ENCODE assay signal across 8 cellular contexts in the genomic region with DNA sequence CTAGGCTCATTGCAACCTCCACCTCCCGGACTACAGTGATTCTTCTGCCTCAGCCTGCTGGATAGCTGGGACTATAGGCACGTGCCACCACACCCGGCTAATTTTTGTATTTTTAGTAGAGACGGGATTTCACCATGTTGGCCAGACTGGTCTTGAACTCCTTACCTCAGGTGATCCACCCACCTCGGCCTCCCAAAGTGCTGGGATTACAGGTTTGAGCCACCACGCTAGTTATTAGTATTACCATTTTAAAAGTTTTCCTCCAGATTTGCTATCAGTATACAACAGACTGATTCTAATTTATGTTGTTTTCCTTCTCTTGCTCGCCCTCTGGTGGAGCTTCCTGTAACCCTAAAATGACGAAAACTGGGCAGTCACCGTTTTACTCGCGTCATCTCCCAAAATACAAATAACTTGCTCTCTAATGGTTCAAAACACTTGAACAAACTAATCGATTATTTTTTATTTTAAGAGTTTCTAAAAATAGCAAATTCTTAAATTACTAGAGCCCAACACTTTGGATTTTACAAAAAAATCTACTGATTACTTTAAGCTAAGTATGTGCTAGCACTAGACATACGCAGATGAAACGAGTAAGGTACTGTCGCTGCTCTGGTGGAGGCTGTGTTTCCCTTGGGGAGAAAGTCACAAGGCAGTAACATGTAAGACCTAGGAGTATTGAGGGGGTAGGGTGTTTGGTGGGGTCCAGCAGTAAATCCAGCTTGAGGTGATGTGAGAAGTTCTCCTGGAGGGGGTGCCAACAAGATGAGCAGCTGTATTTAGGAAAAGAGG.
A peak's percentile ranks its signal among the peaks of the same experiment; 100 is the strongest.
DNase-seq lines count a peak whose midpoint lies in the region; ATAC-seq and TF ChIP-seq lines count a peak whose summit lies in the region.

No MANE protein-coding gene starts in this region.

- peaks cover 0 to 2% of the 10 kb centered on the region in 2 donors for H3K4me1 ChIP-seq in lung (ENCODE audit: control insufficient read depth in 2 of 2, insufficient read depth in 2 of 2, low read length in 2 of 2)

- DNase-seq in NCI-H2227 (lab: John Stamatoyannopoulos, UW; ENCODE audit: unreplicated experiment) (peak; percentile 53), dedifferentiated amniotic fluid mesenchymal stem cell (ENCODE audit: extremely low spot score) (peak; percentile 58), lung (ENCODE audit: low spot score) (peak; percentile 46)
- peak; percentile 89 for DNase-seq in activated CD4-positive, alpha-beta T cell treated with anti-CD3 and anti-CD28 coated beads, Interleukin-2, amount 10 ng/mL, durations not matched to agents 24 days and 14 days
- DNase-seq in stimulated activated CD8-positive, alpha-beta memory T cell treated with anti-CD3 and anti-CD28 coated beads, Interleukin-12 subunit alpha, Interleukin-12 subunit beta, amount 100 ng/mL, for 4 hours (ENCODE audit: low read depth): peak; percentile 32

- no peaks in the 10 kb centered on the region for H3K9me3 ChIP-seq in lung (ENCODE audit: control insufficient read depth in 2 of 2, insufficient read depth in 1 of 2, low read length in 1 of 2)

- no peaks in the 10 kb centered on the region for H3K9me3 Mint-ChIP-seq in activated CD4-positive, alpha-beta T cell treated with anti-CD3 and anti-CD28 coated beads, Interleukin-2, amount 10 ng/mL, durations not matched to agents 24 days and 14 days

- 23 to 34% methylated on average over 15 of the region's 15 CpGs for WGBS in lung, 2 donors

- peak overlapping the region; percentile 36 for H3K4me3 Mint-ChIP-seq in activated CD4-positive, alpha-beta T cell treated with anti-CD3 and anti-CD28 coated beads, Interleukin-2, amount 10 ng/mL, durations not matched to agents 24 days and 14 days

- H3K27me3 ChIP-seq in lung (ENCODE audit: control insufficient read depth, insufficient read depth): no peaks in the 10 kb centered on the region

- peaks cover under 1% of the 10 kb centered on the region for H3K36me3 Mint-ChIP-seq in activated CD4-positive, alpha-beta T cell treated with anti-CD3 and anti-CD28 coated beads, Interleukin-2, amount 10 ng/mL, durations not matched to agents 24 days and 14 days (ENCODE audit: low read depth)

- H3K4me1 Mint-ChIP-seq in activated CD4-positive, alpha-beta T cell treated with anti-CD3 and anti-CD28 coated beads, Interleukin-2, amount 10 ng/mL, durations not matched to agents 24 days and 14 days: peaks cover 6% of the 10 kb centered on the region

- H3K36me3 ChIP-seq in lung (ENCODE audit: control insufficient read depth in 2 of 2, insufficient read depth in 2 of 2, low read length in 2 of 2): no peaks in the 10 kb centered on the region

- H3K4me3 ChIP-seq in lung: no peak overlapping the region

- H3K27ac Mint-ChIP-seq in activated CD4-positive, alpha-beta T cell treated with anti-CD3 and anti-CD28 coated beads, Interleukin-2, amount 10 ng/mL, durations not matched to agents 24 days and 14 days: no peak overlapping the region

- intact Hi-C loops in activated CD4-positive, alpha-beta T cell treated with anti-CD3 and anti-CD28 coated beads, Interleukin-2, amount 10 ng/mL, durations not matched to agents 24 days and 14 days (cut with micrococcal nuclease): loop anchor here (1.0 to 5.0 kb wide), 4 partner anchors 35 to 400 kb away; no protein-coding TSS in a partner anchor

- H3K27ac ChIP-seq in 22Rv1 (no peak overlapping the region), lung (ENCODE audit: low read depth in 1 of 2, low read length in 1 of 2) (no peak overlapping the region)

- ATAC-seq in HG02884 (IDR thresholded peaks at IDR 0.05; ENCODE audit: unreplicated experiment) (peak; percentile 53), lung (ENCODE audit: insufficient read depth, low FRiP score) (peak; percentile 65)

- peak; percentile 87 for TF ChIP-seq CTCF in 22Rv1 (IDR thresholded peaks at IDR 0.05)
- TF ChIP-seq CTCF in GM12874 (IDR thresholded peaks at IDR 0.05; ENCODE audit: insufficient read depth, low read depth, low read length): peak; percentile 51; the same call in 1 of the 2 replicates
- TF ChIP-seq CTCF in lung (IDR thresholded peaks at IDR 0.05; ENCODE audit: control extremely low read depth, extremely low read depth): peak; percentile 61

- H3K27me3 Mint-ChIP-seq in activated CD4-positive, alpha-beta T cell treated with anti-CD3 and anti-CD28 coated beads, Interleukin-2, amount 10 ng/mL, durations not matched to agents 24 days and 14 days: peaks cover 9% of the 10 kb centered on the region

Comparison
In these comparisons a context has a peak if more than half of its experiments do, and no peak if none do; other contexts are left out.
1. DNase-seq: peak in every context shown above with its lines; median percentile 89 in activated CD4-positive, alpha-beta T cell treated with anti-CD3 and anti-CD28 coated beads, Interleukin-2, amount 10 ng/mL, durations not matched to agents 24 days and 14 days; 58 in dedifferentiated amniotic fluid mesenchymal stem cell; 53 in NCI-H2227; 46 in lung; 32 in stimulated activated CD8-positive, alpha-beta memory T cell treated with anti-CD3 and anti-CD28 coated beads, Interleukin-12 subunit alpha, Interleukin-12 subunit beta, amount 100 ng/mL, for 4 hours.